15 cellular contexts compared by ENCODE assay signal in genomic region chr4:99722662-99723061, GRCh38.
DNase-seq lines count a peak whose midpoint lies in the region; ATAC-seq, FAIRE-seq and TF ChIP-seq lines count a peak whose summit lies in the region.
"Had no signal": no experiment of that assay in that cellular context is flagged by ENCODE, and none has a peak within 500 bp of the region (broad histone marks: within the 10 kb centered on the region; RNA-seq: fewer than 3 reads in every experiment).

No MANE protein-coding gene starts in this region.

- peak overlapping the region; percentile 76; the same call in 1 of the 2 replicates for H2AFZ ChIP-seq in GM23338
- H2AFZ ChIP-seq in K562 (ENCODE audit: low read depth, low read length) = peak overlapping the region; percentile 58
- H2AFZ ChIP-seq in hepatocyte = no peak overlapping the region
- H2AFZ ChIP-seq: GM23248 had no signal

- H3K36me3 ChIP-seq in GM23338 (ENCODE audit: insufficient read depth) (no peaks in the 10 kb centered on the region), K562 (ENCODE audit: control insufficient read depth, insufficient read depth, low read length) (no peaks in the 10 kb centered on the region), hepatocyte (replicated peaks; ENCODE audit: insufficient read depth, low read depth) (no peaks in the 10 kb centered on the region), prostate gland (no peaks in the 10 kb centered on the region)

- no peak for TF ChIP-seq CTCF in GM23338 (conservative IDR thresholded peaks at IDR 0.05; ENCODE audit: low read depth in 2 of 2)
- TF ChIP-seq CTCF in K562 (IDR thresholded peaks at IDR 0.05 in 2 of 3, conservative IDR thresholded peaks at IDR 0.05 in 1 of 3; ENCODE audit: insufficient read depth in 2 of 3, low read depth in 1 of 3, low read length in 3 of 3) = no peak
- TF ChIP-seq CTCF in hepatocyte (IDR thresholded peaks at IDR 0.05; ENCODE audit: poor library complexity) = no peak
- TF ChIP-seq CTCF in prostate gland (IDR thresholded peaks at IDR 0.05) = no peak
- TF ChIP-seq CTCF in coronary artery (IDR thresholded peaks at IDR 0.05) = no peak

- H3K27ac Mint-ChIP-seq in GM23338 = peak overlapping the region; percentile 65
- H3K27ac Mint-ChIP-seq: activated naive CD8-positive, alpha-beta T cell treated with anti-CD3 and anti-CD28 coated beads for 36 hours; stimulated activated naive CD8-positive, alpha-beta T cell treated with anti-CD3 and anti-CD28 coated beads, Interleukin-15, Interleukin-2, amounts not matched to agents 100 ng/mL and 50 ng/mL, for 24 hours; WTC11 had no signal

- in situ Hi-C loops in K562 (cut with MboI) = no loop called here

- H4K20me1 ChIP-seq in GM23338 (replicated peaks; ENCODE audit: insufficient read depth) (no peaks in the 10 kb centered on the region), K562 (replicated peaks; ENCODE audit: control insufficient read depth, insufficient read depth, low read length) (no peaks in the 10 kb centered on the region), hepatocyte (ENCODE audit: insufficient read depth, poor library complexity, severe bottlenecking) (no peaks in the 10 kb centered on the region)

- no peaks in the 10 kb centered on the region for H3K27me3 Mint-ChIP-seq in GM23338 (ENCODE audit: insufficient read depth, low read depth, poor library complexity)

- peaks cover 26% of the 10 kb centered on the region for H3K4me1 ChIP-seq in GM23338 (ENCODE audit: insufficient read depth)
- peaks cover 4 to 18% of the 10 kb centered on the region in 2 experiments; a peak in 4 of 5 replicates for H3K4me1 ChIP-seq in K562 (replicated peaks in 1 of 2; ENCODE audit: control insufficient read depth in 2 of 2, insufficient read depth in 2 of 2, low read length in 2 of 2)
- H3K4me1 ChIP-seq in hepatocyte (ENCODE audit: insufficient read depth) = peaks cover 12% of the 10 kb centered on the region
- H3K4me1 ChIP-seq in prostate gland (replicated peaks) = no peaks in the 10 kb centered on the region

- no peaks in the 10 kb centered on the region for H3K79me2 ChIP-seq in GM23338 (replicated peaks; ENCODE audit: insufficient read depth)
- H3K79me2 ChIP-seq in K562 (ENCODE audit: control insufficient read depth, insufficient read depth, low read length) = no peaks in the 10 kb centered on the region
- H3K79me2 ChIP-seq in hepatocyte = no peaks in the 10 kb centered on the region

- H3K9me2 ChIP-seq in GM23338 (ENCODE audit: insufficient read depth) (no peaks in the 10 kb centered on the region; the same call in 1 of the 2 replicates), hepatocyte (replicated peaks; ENCODE audit: insufficient read depth) (no peaks in the 10 kb centered on the region)

- BruUV-seq in K562 (replicated peaks; lab: Mats Ljungman, UMichigan) = no TSS peak

- H3K27ac ChIP-seq in GM23338 (ENCODE audit: low read depth) = no peak overlapping the region
- peak overlapping the region; percentile 4; the same call in 1 of the 3 replicates for H3K27ac ChIP-seq in K562 (ENCODE audit: extremely low read depth, low read depth, low read length)
- peak overlapping the region; percentile 58 for H3K27ac ChIP-seq in hepatocyte
- H3K27ac ChIP-seq in prostate gland = peak overlapping the region; percentile 23 to 29
- H3K27ac ChIP-seq in coronary artery = no peak overlapping the region
- H3K27ac ChIP-seq: GM23248 had no signal

- H3K9ac ChIP-seq in K562 (ENCODE audit: insufficient read depth in 1 of 2, low read depth in 2 of 2, low read length in 2 of 2) = no peak overlapping the region
- H3K9ac ChIP-seq: GM23248 had no signal

- peaks cover 31% of the 10 kb centered on the region; the same call in 2 of the 3 replicates for H3K4me1 Mint-ChIP-seq in GM23338

- no peak for DNase-seq in GM23338 (ENCODE audit: low spot score)
- peak in 1 of 4 experiments; percentile 10 for DNase-seq in K562 (ENCODE audit: extremely low read depth in 1 of 4, low spot score in 3 of 4)
- peak; percentile 31 for DNase-seq in hepatocyte (ENCODE audit: low spot score)
- DNase-seq in prostate gland (ENCODE audit: low spot score) = no peak
- DNase-seq in coronary artery (ENCODE audit: low spot score) = no peak
- no peak for DNase-seq in NAMALWA (ENCODE audit: low spot score)
- DNase-seq in cerebellar nuclear complex (lab: John Stamatoyannopoulos, UW) = no peak
- DNase-seq: activated naive CD8-positive, alpha-beta T cell treated with anti-CD3 and anti-CD28 coated beads for 36 hours; GM23248; NCI-H446 had no signal

- 33% methylated on average over 4 of the region's 4 CpGs for WGBS in K562 (ENCODE audit: insufficient coverage, low coverage, missing lambda C conversion rate)
- WGBS in hepatocyte (ENCODE audit: low lambda C conversion rate, missing lambda C conversion rate) = 69% methylated on average over 4 of the region's 4 CpGs
- 45% methylated on average over 4 of the region's 4 CpGs for WGBS in prostate gland

- H3K27me3 ChIP-seq in GM23338 (ENCODE audit: insufficient read depth) = no peaks in the 10 kb centered on the region
- H3K27me3 ChIP-seq in K562 (ENCODE audit: control insufficient read depth in 2 of 2, insufficient read depth in 2 of 2, low read length in 2 of 2) = no peaks in the 10 kb centered on the region
- no peaks in the 10 kb centered on the region for H3K27me3 ChIP-seq in hepatocyte
- no peaks in the 10 kb centered on the region for H3K27me3 ChIP-seq in prostate gland (replicated peaks; ENCODE audit: insufficient read depth)

- no peak for TF ChIP-seq POLR2A in K562 (conservative IDR thresholded peaks at IDR 0.05)
- TF ChIP-seq POLR2A in prostate gland (IDR thresholded peaks at IDR 0.05) = no peak

- peaks cover 14% of the 10 kb centered on the region; the same call in 2 of the 3 replicates for H3K9me3 Mint-ChIP-seq in GM23338
- H3K9me3 Mint-ChIP-seq: activated naive CD8-positive, alpha-beta T cell treated with anti-CD3 and anti-CD28 coated beads for 36 hours; stimulated activated naive CD8-positive, alpha-beta T cell treated with anti-CD3 and anti-CD28 coated beads, Interleukin-15, Interleukin-2, amounts not matched to agents 100 ng/mL and 50 ng/mL, for 24 hours had no signal

- H3K9me3 ChIP-seq in K562 (replicated peaks; ENCODE audit: control insufficient read depth, insufficient read depth, low read depth, low read length) (no peaks in the 10 kb centered on the region), hepatocyte (ENCODE audit: low read depth) (no peaks in the 10 kb centered on the region), prostate gland (no peaks in the 10 kb centered on the region)

- intact Hi-C loops in K562 (cut with micrococcal nuclease) (loop anchor here (1.0 to 5.0 kb wide), 2 partner anchors 159 to 165 kb away; no protein-coding TSS in a partner anchor), prostate gland (cut with DNase I) (loop anchor here (5.0 kb wide), 4 partner anchors 35 to 230 kb away; partner anchors contain the start of gene H2AZ1)

- no peak for TF ChIP-seq RAD21 in K562 (CRISPR knock-in tag; conservative IDR thresholded peaks at IDR 0.05 in 1 of 2, IDR thresholded peaks at IDR 0.05 in 1 of 2)

- TF ChIP-seq EP300 in K562 (IDR thresholded peaks at IDR 0.05; ENCODE audit: low read length) = no peak

- no peak for ATAC-seq in GM23338
- no peak for ATAC-seq in K562
- no peak for ATAC-seq in HG03039 (IDR thresholded peaks at IDR 0.05; ENCODE audit: unreplicated experiment)

- no peak overlapping the region for H3K4me3 Mint-ChIP-seq in GM23338
- H3K4me3 Mint-ChIP-seq: activated naive CD8-positive, alpha-beta T cell treated with anti-CD3 and anti-CD28 coated beads for 36 hours; stimulated activated naive CD8-positive, alpha-beta T cell treated with anti-CD3 and anti-CD28 coated beads, Interleukin-15, Interleukin-2, amounts not matched to agents 100 ng/mL and 50 ng/mL, for 24 hours; WTC11 had no signal

- POLR2A ChIA-PET in K562 (lab: Yijun Ruan, JAX) = no interaction called here

- H3K9me1 ChIP-seq in K562 (ENCODE audit: control insufficient read depth, insufficient read depth, low read length) = no peaks in the 10 kb centered on the region

- no peak for FAIRE-seq in K562 (lab: Jason Lieb, UNC)
- FAIRE-seq: D721Med had no signal

- H3K4me3 ChIP-seq in GM23338 (no peak overlapping the region), K562 (no peak overlapping the region), hepatocyte (no peak overlapping the region), prostate gland (no peak overlapping the region), coronary artery (no peak overlapping the region)
- H3K4me3 ChIP-seq: GM23248, smooth muscle cell had no signal

- H3K36me3 Mint-ChIP-seq in GM23338 (ENCODE audit: low read depth) = peaks cover 5% of the 10 kb centered on the region; the same call in 1 of the 3 replicates
- H3K36me3 Mint-ChIP-seq: activated naive CD8-positive, alpha-beta T cell treated with anti-CD3 and anti-CD28 coated beads for 36 hours had no signal

- no peaks in the 10 kb centered on the region for H3F3A ChIP-seq in GM23338 (replicated peaks; ENCODE audit: low read depth)

- CTCF ChIA-PET in K562 (lab: Yijun Ruan, JAX; ENCODE audit: low intra/inter-chr PET ratio) = no interaction called here

- H3K4me2 ChIP-seq in GM23338 (no peak overlapping the region), K562 (ENCODE audit: insufficient read depth, low read length) (no peak overlapping the region), hepatocyte (no peak overlapping the region)

TF ChIP-seq in GM23338, 12 proteins besides CTCF, POLR2A, EP300 and RAD21 (continues in another document):
- TF ChIP-seq ZNF114 (CRISPR knock-in tag; IDR thresholded peaks at IDR 0.05) (no peak), ETS1 (IDR thresholded peaks at IDR 0.05) (no peak)

TF ChIP-seq in K562, 482 proteins besides CTCF, POLR2A, EP300 and RAD21:
- no peak for TF ChIP-seq ZNF174 (CRISPR knock-in tag; IDR thresholded peaks at IDR 0.05)
- TF ChIP-seq MEIS2 (IDR thresholded peaks at IDR 0.05; ENCODE audit: partially characterized antibody) = peak; percentile 16
- TF ChIP-seq PBX2 (CRISPR knock-in tag; IDR thresholded peaks at IDR 0.05; ENCODE audit: low read depth) = no peak
- peak; percentile 59 for TF ChIP-seq PBX2 (tag; conservative IDR thresholded peaks at IDR 0.05; ENCODE audit: low read depth)

Comparison
In these comparisons a context has a peak if more than half of its experiments do, and no peak if none do; other contexts are left out.
1. H3K27ac ChIP-seq: peak in K562 (single experiment), hepatocyte (single experiment) and prostate gland (2 of 2); none in GM23338 (single experiment) and coronary artery (0 of 2).